Comparison of ENCODE assay signal across 17 cellular contexts in genomic region chr13:26923824-26924605, GRCh38.
DNase-seq lines count a peak whose midpoint lies in the region; TF ChIP-seq lines count a peak whose summit lies in the region.
"Had no signal": no experiment of that assay in that cellular context is flagged by ENCODE, and none has a peak within 500 bp of the region (broad histone marks: within the 10 kb centered on the region; RNA-seq: fewer than 3 reads in every experiment).

No MANE protein-coding gene starts in this region.

- no peak overlapping the region for H2AFZ ChIP-seq in osteoblast (ENCODE audit: low read length)

- H3K79me2 ChIP-seq in osteoblast (ENCODE audit: insufficient read depth, low read length), result no peaks in the 10 kb centered on the region

- intact Hi-C loops in esophagus muscularis mucosa (cut with DNase I), result no loop called here

- TF ChIP-seq POLR2A in esophagus muscularis mucosa (IDR thresholded peaks at IDR 0.05; ENCODE audit: low read depth), result no peak

- H3K27ac ChIP-seq in osteoblast (ENCODE audit: low read depth, low read length) (no peak overlapping the region), esophagus muscularis mucosa (replicated peaks in 1 of 4) (no peak overlapping the region)
- no peak overlapping the region for H3K27ac ChIP-seq in effector memory CD4-positive, alpha-beta T cell (ENCODE audit: insufficient read depth, low read length, poor library complexity, severe bottlenecking)
- H3K27ac ChIP-seq: colonic mucosa, foreskin keratinocyte had no signal

- peaks cover 16% of the 10 kb centered on the region for H3K27me3 ChIP-seq in osteoblast (ENCODE audit: insufficient read depth, low read length)
- peaks cover 13% of the 10 kb centered on the region for H3K27me3 ChIP-seq in effector memory CD4-positive, alpha-beta T cell (replicated peaks; ENCODE audit: control insufficient read depth, insufficient read depth, low read length, poor library complexity, severe bottlenecking)
- peaks cover 0 to 4% (median 0%) of the 10 kb centered on the region in 4 donors for H3K27me3 ChIP-seq in esophagus muscularis mucosa
- H3K27me3 ChIP-seq: colonic mucosa, foreskin keratinocyte had no signal

- no peaks in the 10 kb centered on the region for H4K20me1 ChIP-seq in osteoblast (ENCODE audit: insufficient read depth, low read length)

- H3K36me3 ChIP-seq in osteoblast (ENCODE audit: insufficient read depth, low read length) (no peaks in the 10 kb centered on the region), esophagus muscularis mucosa (no peaks in the 10 kb centered on the region)
- H3K36me3 ChIP-seq in effector memory CD4-positive, alpha-beta T cell (ENCODE audit: control insufficient read depth, insufficient read depth, low read length), result no peaks in the 10 kb centered on the region
- H3K36me3 ChIP-seq: colonic mucosa had no signal

- peak; percentile 8 for DNase-seq in GM04503 (ENCODE audit: low read depth)
- DNase-seq in RPMI8226, result peak; percentile 32
- DNase-seq in fibroblast of peridontal ligament (ENCODE audit: extremely low read depth), result peak; percentile 8
- no peak for DNase-seq in osteoblast (ENCODE audit: insufficient read length, low spot score, missing footprints)
- no peak for DNase-seq in effector memory CD4-positive, alpha-beta T cell
- no peak for DNase-seq in esophagus muscularis mucosa (ENCODE audit: extremely low spot score)
- DNase-seq in GDM1 (lab: John Stamatoyannopoulos, UW), result no peak
- no peak for DNase-seq in NCI-H2107 treated with DMSO at 0.1 percent for 48 hours (lab: John Stamatoyannopoulos, UW; ENCODE audit: unreplicated experiment)
- DNase-seq: activated naive CD4-positive, alpha-beta T cell treated with Interleukin-2 at 50 U/mL for 16 hours; colonic mucosa; foreskin keratinocyte; kidney; NCI-H1417; NCI-H69; SHP77; small intestine; substantia nigra had no signal

- H3K4me1 ChIP-seq in osteoblast (ENCODE audit: insufficient read depth, low read length) (peaks cover 7% of the 10 kb centered on the region), esophagus muscularis mucosa (peaks cover 3 to 18% (median 17%) of the 10 kb centered on the region in 4 donors)
- H3K4me1 ChIP-seq in effector memory CD4-positive, alpha-beta T cell (ENCODE audit: control insufficient read depth, insufficient read depth, low read length, poor library complexity, severe bottlenecking), result no peaks in the 10 kb centered on the region
- H3K4me1 ChIP-seq: colonic mucosa, foreskin keratinocyte had no signal

- H3K9me3 ChIP-seq in osteoblast (ENCODE audit: low read depth, low read length), result no peaks in the 10 kb centered on the region
- H3K9me3 ChIP-seq in effector memory CD4-positive, alpha-beta T cell (ENCODE audit: control insufficient read depth, low read length), result no peaks in the 10 kb centered on the region
- no peaks in the 10 kb centered on the region for H3K9me3 ChIP-seq in esophagus muscularis mucosa
- H3K9me3 ChIP-seq: colonic mucosa had no signal

- peak overlapping the region; percentile 37 for H3K4me2 ChIP-seq in osteoblast (ENCODE audit: insufficient read depth, low read length)

- no peak for TF ChIP-seq EP300 in esophagus muscularis mucosa (IDR thresholded peaks at IDR 0.05)

- WGBS in esophagus muscularis mucosa, result 15% methylated on average over 7 of the region's 7 CpGs

- no peak overlapping the region for H3K4me3 ChIP-seq in osteoblast (ENCODE audit: insufficient read depth, low read length)
- no peak overlapping the region for H3K4me3 ChIP-seq in effector memory CD4-positive, alpha-beta T cell (ENCODE audit: insufficient read depth, low read depth, low read length, poor library complexity, severe bottlenecking)
- H3K4me3 ChIP-seq in esophagus muscularis mucosa, result no peak overlapping the region
- H3K4me3 ChIP-seq: colonic mucosa had no signal

- no peak for TF ChIP-seq CTCF in osteoblast (IDR thresholded peaks at IDR 0.05; ENCODE audit: extremely low read depth, low read depth, low read length)
- TF ChIP-seq CTCF in esophagus muscularis mucosa (IDR thresholded peaks at IDR 0.05), result no peak

Comparison
In these comparisons a context has a peak if more than half of its experiments do, and no peak if none do; other contexts are left out.
1. DNase-seq: peak in GM04503 (single experiment), RPMI8226 (single experiment) and fibroblast of peridontal ligament (single experiment); none in osteoblast (single experiment), effector memory CD4-positive, alpha-beta T cell (0 of 3), esophagus muscularis mucosa (single experiment), GDM1 (single experiment) and NCI-H2107 treated with DMSO at 0.1 percent for 48 hours (single experiment).